In the genomic region with DNA sequence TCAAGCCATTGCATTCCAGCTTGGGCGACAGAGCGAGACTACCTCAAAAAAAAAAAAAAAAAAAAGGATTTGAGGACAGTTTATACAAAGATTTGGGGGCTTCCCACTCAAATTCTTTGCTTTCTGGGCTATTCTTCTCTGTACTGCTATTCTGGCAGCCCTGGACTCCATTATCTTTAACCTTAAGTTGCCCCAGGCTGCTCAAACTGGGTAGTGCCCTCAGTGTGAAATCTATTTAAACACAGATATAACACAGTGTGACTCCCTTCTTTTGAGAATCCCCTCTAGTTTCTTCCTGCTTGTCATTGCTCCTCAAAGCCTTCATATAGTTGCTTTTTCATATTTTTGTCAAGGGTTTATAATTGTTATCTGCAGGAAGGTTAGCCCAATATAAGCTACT, we compare ENCODE assay signal across 15 cellular contexts.
"Had no signal": no experiment of that assay in that cellular context is flagged by ENCODE, and none has a peak within 500 bp of the region (broad histone marks: within the 10 kb centered on the region; RNA-seq: fewer than 3 reads in every experiment).

No MANE protein-coding gene starts in this region.

- H3K9me3 Mint-ChIP-seq: naive B cell had no signal

- H3K4me3 Mint-ChIP-seq: naive B cell had no signal

- H3K27me3 Mint-ChIP-seq: naive B cell had no signal

- DNase-seq: effector memory CD4-positive, alpha-beta T cell; gastrocnemius medialis; glutamatergic neuron; islet precursor cell; left lung; mesenchymal stem cell; naive B cell; ovary; sigmoid colon; stimulated activated CD4-positive, alpha-beta T cell treated with anti-CD3 and anti-CD28 coated beads, Interleukin-12 subunit alpha, Interleukin-12 subunit beta, amount 100 ng/mL, for 4 hours; stimulated activated naive CD4-positive, alpha-beta T cell treated with Interleukin-2 at 50 U/mL for 16 hours; trophoblast cell had no signal

- H3K4me1 Mint-ChIP-seq: naive B cell had no signal

- ATAC-seq: esophagus mucosa, gastrocnemius medialis, left lung had no signal

- FAIRE-seq: endometrium, urothelium cell line had no signal
